ENCODE assay signal across 8 cellular contexts in the genomic region with DNA sequence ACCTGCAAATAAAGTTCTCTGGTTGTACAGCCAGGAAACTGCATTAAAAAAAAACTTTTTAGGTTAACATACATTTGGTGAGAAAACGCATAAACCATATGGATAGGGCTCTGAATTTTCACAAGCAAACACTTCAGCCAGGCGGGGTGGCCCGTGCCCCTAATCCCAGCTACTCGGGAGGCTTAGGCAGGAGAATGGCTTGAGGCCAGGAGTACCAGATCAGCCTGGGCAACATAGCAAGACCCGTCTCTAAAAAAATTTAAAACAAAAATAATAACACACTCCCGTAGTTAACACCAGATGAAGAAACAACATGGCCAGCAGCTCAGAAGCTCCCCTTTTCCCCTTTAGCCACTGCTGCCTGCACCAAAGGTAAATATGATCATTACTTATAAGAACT. TPM values are rescaled to one million over a fixed set of nuclear protein-coding genes. Genes with fewer than 3 reads are reported as not detected.
DNase-seq lines count a peak whose midpoint lies in the region; ATAC-seq and TF ChIP-seq lines count a peak whose summit lies in the region.

No MANE protein-coding gene starts in this region.

- H3K4me2 ChIP-seq in DND-41 (ENCODE audit: insufficient read depth, low read length) (peak overlapping the region; percentile 96), PC-3 (ENCODE audit: low read length) (peak overlapping the region; percentile 92)

- H3K9ac ChIP-seq in DND-41 (ENCODE audit: low read depth, low read length), result peak overlapping the region; percentile 72
- peak overlapping the region; percentile 48 for H3K9ac ChIP-seq in PC-3 (ENCODE audit: low read length)

- ATAC-seq in DND-41 (ENCODE audit: insufficient read depth, low read depth), result no peak
- no peak for ATAC-seq in PC-3
- ATAC-seq in psoas muscle, result no peak
- ATAC-seq in GM19023 (IDR thresholded peaks at IDR 0.05; ENCODE audit: unreplicated experiment), result no peak

- H3K4me3 ChIP-seq in DND-41 (ENCODE audit: low read depth in 1 of 2, low read length in 2 of 2), result peak overlapping the region; percentile 48 to 90; a peak in 3 of 4 replicates
- H3K4me3 ChIP-seq in PC-3 (ENCODE audit: low read length), result peak overlapping the region; percentile 77
- H3K4me3 ChIP-seq in esophagus squamous epithelium, result peak overlapping the region; percentile 59 to 84 (median 73)
- H3K4me3 ChIP-seq in psoas muscle, result peak overlapping the region; percentile 77

- no TSS peak for BruUV-seq in PC-3 (replicated peaks; lab: Mats Ljungman, UMichigan)

- TF ChIP-seq CTCF in DND-41 (IDR thresholded peaks at IDR 0.05; ENCODE audit: borderline replicate concordance, extremely low read depth, low read length, poor library complexity, severe bottlenecking) (no peak), PC-3 (conservative IDR thresholded peaks at IDR 0.05; ENCODE audit: low read depth, low read length) (no peak), esophagus squamous epithelium (IDR thresholded peaks at IDR 0.05) (no peak), psoas muscle (IDR thresholded peaks at IDR 0.05) (no peak)

- TF ChIP-seq POLR2A in esophagus squamous epithelium (IDR thresholded peaks at IDR 0.05), result no peak

- DNase-seq in DND-41 (no peak), PC-3 (no peak), esophagus squamous epithelium (lab: John Stamatoyannopoulos, UW) (no peak), psoas muscle (no peak), NCI-H510A (lab: John Stamatoyannopoulos, UW) (no peak), AG08395 (ENCODE audit: low spot score) (no peak), caudate nucleus (lab: John Stamatoyannopoulos, UW) (no peak)

- POLR2A ChIA-PET in PC-3 (lab: Charles Lee; ENCODE audit: unreplicated experiment), result no interaction called here

- H3K36me3 ChIP-seq in DND-41 (ENCODE audit: insufficient read depth, low read length), result peaks cover 17% of the 10 kb centered on the region
- H3K36me3 ChIP-seq in PC-3 (ENCODE audit: low read depth, low read length), result peaks cover 15% of the 10 kb centered on the region
- H3K36me3 ChIP-seq in esophagus squamous epithelium, result peaks cover 5 to 10% (median 9%) of the 10 kb centered on the region in 3 donors
- H3K36me3 ChIP-seq in psoas muscle (ENCODE audit: insufficient read depth in 1 of 2, low read depth in 1 of 2), result peaks cover 0 to 34% of the 10 kb centered on the region in 2 donors

- H3K27ac ChIP-seq in DND-41 (ENCODE audit: low read length) (peak overlapping the region; percentile 74), PC-3 (ENCODE audit: low read length) (no peak overlapping the region), esophagus squamous epithelium (peak overlapping the region in 3 of 4 donors; percentile 95 to 98 (median 95)), psoas muscle (peak overlapping the region; percentile 94), caudate nucleus (ENCODE audit: low read depth, low read length) (no peak overlapping the region)

- WGBS in esophagus squamous epithelium, 2 donors, result 27 to 32% methylated on average over 6 of the region's 6 CpGs
- WGBS in psoas muscle, 3 donors, result 24 to 29% (median 27%) methylated on average over 6 of the region's 6 CpGs

- H3K9me2 ChIP-seq in PC-3 (replicated peaks; ENCODE audit: low read length), result no peaks in the 10 kb centered on the region

- H2AFZ ChIP-seq in DND-41 (ENCODE audit: low read depth, low read length), result no peak overlapping the region
- peak overlapping the region; percentile 83; the same call in 1 of the 2 replicates for H2AFZ ChIP-seq in PC-3 (ENCODE audit: low read length)

- CTCF ChIA-PET in PC-3 (lab: Charles Lee), result interaction anchor here (0.6 kb wide), 1 partner anchor 17 kb away, joined by 3 read pairs; no protein-coding TSS in a partner anchor

- H3K79me2 ChIP-seq in DND-41 (ENCODE audit: insufficient read depth, low read length), result peaks cover 34% of the 10 kb centered on the region
- H3K79me2 ChIP-seq in PC-3 (ENCODE audit: low read length), result peaks cover 26% of the 10 kb centered on the region

- peaks cover 7% of the 10 kb centered on the region for H3F3A ChIP-seq in PC-3 (ENCODE audit: low read length, unreplicated experiment)

- H3K9me3 ChIP-seq in DND-41 (ENCODE audit: insufficient read depth, low read length, severe bottlenecking) (no peaks in the 10 kb centered on the region), PC-3 (ENCODE audit: low read length) (no peaks in the 10 kb centered on the region), esophagus squamous epithelium (no peaks in the 10 kb centered on the region), psoas muscle (no peaks in the 10 kb centered on the region)

- H3K27me3 ChIP-seq in DND-41 (ENCODE audit: insufficient read depth, low read length, poor library complexity) (no peaks in the 10 kb centered on the region), PC-3 (ENCODE audit: low read length) (no peaks in the 10 kb centered on the region), esophagus squamous epithelium (no peaks in the 10 kb centered on the region), psoas muscle (ENCODE audit: insufficient read depth in 3 of 3, low read length in 2 of 3) (no peaks in the 10 kb centered on the region)

- H4K20me1 ChIP-seq in DND-41 (ENCODE audit: insufficient read depth, low read length), result peaks cover 16% of the 10 kb centered on the region
- peaks cover 15% of the 10 kb centered on the region for H4K20me1 ChIP-seq in PC-3 (ENCODE audit: low read length)

- intact Hi-C loops in PC-3 (cut with micrococcal nuclease) (loop anchor here (1.0 to 2.0 kb wide), 6 partner anchors 23 to 143 kb away; a partner anchor contains a TSS), esophagus squamous epithelium (cut with DNase I) (no loop called here), psoas muscle (cut with DNase I) (loop anchor here (1.0 to 10.0 kb wide), 6 partner anchors 68 to 1431 kb away; a partner anchor contains a TSS)

- H3K4me1 ChIP-seq in DND-41 (ENCODE audit: insufficient read depth, low read length) (peaks cover 49% of the 10 kb centered on the region), PC-3 (ENCODE audit: insufficient read depth, low read length) (peaks cover 51% of the 10 kb centered on the region), esophagus squamous epithelium (peaks cover 13 to 45% (median 27%) of the 10 kb centered on the region in 3 donors), psoas muscle (peaks cover 32% of the 10 kb centered on the region)

RNA-seq across cellular contexts. Expression of a gene that starts 3.2 kb away (rescaled TPM):
- 543 and 624 TPM in 2 replicates for total RNA-seq in PC-3 (2014; rRNA removed)
- total RNA-seq in esophagus squamous epithelium, result 100 to 1,000 TPM; 333 to 488 (median 431) TPM
- total RNA-seq in psoas muscle, result 1,000 to 10,000 TPM; 1,002 to 1,781 (median 1,436) TPM
- polyA plus RNA-seq in psoas muscle, result 1,000 to 10,000 TPM in 2 of 3 donors, 100 to 1,000 TPM in 1; 997 to 1,819 (median 1,123) TPM

RNA-seq across cellular contexts. Expression of a gene that starts 23.0 kb away (rescaled TPM):
- total RNA-seq in PC-3 (2014; rRNA removed) (3.5 and 6.0 TPM in 2 replicates), esophagus squamous epithelium (1 to 10 TPM; 1.9 to 9.4 (median 3.9) TPM), psoas muscle (1 to 10 TPM; 3.2 to 4.9 (median 4.4) TPM)
- polyA plus RNA-seq in psoas muscle, result 1 to 10 TPM in 2 of 3 donors, under 1 TPM in 1; 0.82 to 3.0 (median 1.6) TPM

RNA-seq across cellular contexts. Expression of a gene that starts 51.9 kb away (rescaled TPM):
- total RNA-seq in PC-3 (2014; rRNA removed) (1.8 and 2.5 TPM in 2 replicates), esophagus squamous epithelium (1 to 10 TPM in 1 of 4 donors, under 1 TPM in 2, not detected in 1; 0.26 to 1.3 (median 0.56) TPM), psoas muscle (1 to 10 TPM; 1.3 to 2.2 (median 2.1) TPM)
- polyA plus RNA-seq in psoas muscle, result 1 to 10 TPM; 1.1 to 2.6 (median 1.2) TPM

Comparison
In these comparisons a context has a peak if more than half of its experiments do, and no peak if none do; other contexts are left out.
1. H3K27ac ChIP-seq: peak in DND-41 (single experiment), esophagus squamous epithelium (3 of 4) and psoas muscle (single experiment); none in PC-3 (single experiment) and caudate nucleus (single experiment).
2. Peak in every context shown above with its lines, with median percentiles within 50 percentile points of each other: H3K4me3 ChIP-seq.